ENCODE assay signal across 20 cellular contexts in genomic region chr10:26460736-26461135, GRCh38. TPM values are rescaled to one million over a fixed set of nuclear protein-coding genes. Genes with fewer than 3 reads are reported as not detected.
DNase-seq lines count a peak whose midpoint lies in the region; ATAC-seq and FAIRE-seq lines count a peak whose summit lies in the region.
"Had no signal": no experiment of that assay in that cellular context is flagged by ENCODE, and none has a peak within 500 bp of the region (broad histone marks: within the 10 kb centered on the region; RNA-seq: fewer than 3 reads in every experiment).

No MANE protein-coding gene starts in this region.

- ATAC-seq in activated naive CD8-positive, alpha-beta T cell treated with anti-CD3 and anti-CD28 coated beads, Interleukin-2, amount 50 U/mL, for 24 hours, result peak; percentile 51
- ATAC-seq in stimulated activated naive CD8-positive, alpha-beta T cell treated with anti-CD3 and anti-CD28 coated beads, Interleukin-15, Interleukin-2, amounts not matched to agents 100 U/mL and 50 U/mL, for 24 hours, result peak; percentile 26
- ATAC-seq in HG03378 (IDR thresholded peaks at IDR 0.05; ENCODE audit: unreplicated experiment), result no peak
- ATAC-seq: HepG2 had no signal

- peak; percentile 83 for FAIRE-seq in GM19239 (lab: Jason Lieb, UNC)
- FAIRE-seq: HepG2 had no signal

- intact Hi-C loops in activated CD4-positive, alpha-beta T cell treated with anti-CD3 and anti-CD28 coated beads, Interleukin-2, amount 10 ng/mL, durations not matched to agents 24 days and 14 days (cut with micrococcal nuclease), result no loop called here

- H3K27ac Mint-ChIP-seq in activated CD4-positive, alpha-beta T cell treated with anti-CD3 and anti-CD28 coated beads, Interleukin-2, amount 10 ng/mL, durations not matched to agents 24 days and 14 days, result no peak overlapping the region
- no peak overlapping the region for H3K27ac Mint-ChIP-seq in activated naive CD8-positive, alpha-beta T cell treated with anti-CD3 and anti-CD28 coated beads, Interleukin-2, amount 50 U/mL, for 24 hours
- H3K27ac Mint-ChIP-seq in T-helper 2 cell treated with Interferon-gamma antibody and Interleukin-4, amounts not matched to agents 5 μg/mL and 100 μg/mL, for 36 hours, result no peak overlapping the region

- H3K27me3 Mint-ChIP-seq in activated CD4-positive, alpha-beta T cell treated with anti-CD3 and anti-CD28 coated beads, Interleukin-2, amount 10 ng/mL, durations not matched to agents 24 days and 14 days, result no peaks in the 10 kb centered on the region
- no peaks in the 10 kb centered on the region for H3K27me3 Mint-ChIP-seq in activated naive CD8-positive, alpha-beta T cell treated with anti-CD3 and anti-CD28 coated beads, Interleukin-2, amount 50 U/mL, for 24 hours
- no peaks in the 10 kb centered on the region for H3K27me3 Mint-ChIP-seq in T-helper 2 cell treated with Interferon-gamma antibody and Interleukin-4, amounts not matched to agents 5 μg/mL and 100 μg/mL, for 36 hours (ENCODE audit: low read depth)

- H3K4me3 Mint-ChIP-seq in activated CD4-positive, alpha-beta T cell treated with anti-CD3 and anti-CD28 coated beads, Interleukin-2, amount 10 ng/mL, durations not matched to agents 24 days and 14 days, result no peak overlapping the region
- no peak overlapping the region for H3K4me3 Mint-ChIP-seq in activated naive CD8-positive, alpha-beta T cell treated with anti-CD3 and anti-CD28 coated beads, Interleukin-2, amount 50 U/mL, for 24 hours
- H3K4me3 Mint-ChIP-seq in T-helper 2 cell treated with Interferon-gamma antibody and Interleukin-4, amounts not matched to agents 5 μg/mL and 100 μg/mL, for 36 hours, result no peak overlapping the region

- DNase-seq in activated CD4-positive, alpha-beta T cell treated with anti-CD3 and anti-CD28 coated beads, Interleukin-2, amount 10 ng/mL, durations not matched to agents 24 days and 14 days, result peak; percentile 40
- no peak for DNase-seq in activated CD4-positive, alpha-beta T cell treated with anti-CD3 and anti-CD28 coated beads, Interleukin-2, amount 50 U/mL, for 48 hours
- DNase-seq in GM19239 (ENCODE audit: insufficient read length, low spot score), result no peak
- DNase-seq in activated naive CD8-positive, alpha-beta T cell treated with anti-CD3 and anti-CD28 coated beads, Interleukin-2, amount 50 U/mL, for 24 hours, result no peak
- no peak for DNase-seq in stimulated activated naive CD8-positive, alpha-beta T cell treated with anti-CD3 and anti-CD28 coated beads, Interleukin-15, Interleukin-2, amounts not matched to agents 100 U/mL and 50 U/mL, for 24 hours
- DNase-seq in T-helper 2 cell treated with Interferon-gamma antibody and Interleukin-4, amounts not matched to agents 5 μg/mL and 100 μg/mL, for 36 hours (ENCODE audit: low spot score), result no peak
- DNase-seq in NCI-H1092 treated with DMSO at 0.1 percent for 48 hours (lab: John Stamatoyannopoulos, UW), result no peak
- DNase-seq: 8988T, DMS 273 treated with DMSO at 0.1 percent for 48 hours, GF-D8, KG1, NCI-H1092, NCI-H2081 treated with DMSO at 0.1 percent for 48 hours, NCI-H510A, PC-9 had no signal

- H3K9me3 Mint-ChIP-seq in activated CD4-positive, alpha-beta T cell treated with anti-CD3 and anti-CD28 coated beads, Interleukin-2, amount 10 ng/mL, durations not matched to agents 24 days and 14 days, result peaks cover 11% of the 10 kb centered on the region
- H3K9me3 Mint-ChIP-seq in activated naive CD8-positive, alpha-beta T cell treated with anti-CD3 and anti-CD28 coated beads, Interleukin-2, amount 50 U/mL, for 24 hours, result no peaks in the 10 kb centered on the region
- no peaks in the 10 kb centered on the region for H3K9me3 Mint-ChIP-seq in T-helper 2 cell treated with Interferon-gamma antibody and Interleukin-4, amounts not matched to agents 5 μg/mL and 100 μg/mL, for 36 hours

- peaks cover 47% of the 10 kb centered on the region for H3K36me3 Mint-ChIP-seq in activated CD4-positive, alpha-beta T cell treated with anti-CD3 and anti-CD28 coated beads, Interleukin-2, amount 10 ng/mL, durations not matched to agents 24 days and 14 days (ENCODE audit: low read depth)
- H3K36me3 Mint-ChIP-seq in activated naive CD8-positive, alpha-beta T cell treated with anti-CD3 and anti-CD28 coated beads, Interleukin-2, amount 50 U/mL, for 24 hours (ENCODE audit: low read depth), result peaks cover 43% of the 10 kb centered on the region
- H3K36me3 Mint-ChIP-seq in T-helper 2 cell treated with Interferon-gamma antibody and Interleukin-4, amounts not matched to agents 5 μg/mL and 100 μg/mL, for 36 hours (ENCODE audit: low read depth), result peaks cover 56% of the 10 kb centered on the region

- H3K4me1 Mint-ChIP-seq in activated CD4-positive, alpha-beta T cell treated with anti-CD3 and anti-CD28 coated beads, Interleukin-2, amount 10 ng/mL, durations not matched to agents 24 days and 14 days, result peaks cover 35% of the 10 kb centered on the region
- peaks cover 78% of the 10 kb centered on the region for H3K4me1 Mint-ChIP-seq in activated naive CD8-positive, alpha-beta T cell treated with anti-CD3 and anti-CD28 coated beads, Interleukin-2, amount 50 U/mL, for 24 hours
- peaks cover 38% of the 10 kb centered on the region for H3K4me1 Mint-ChIP-seq in T-helper 2 cell treated with Interferon-gamma antibody and Interleukin-4, amounts not matched to agents 5 μg/mL and 100 μg/mL, for 36 hours (ENCODE audit: low read depth)

RNA-seq across cellular contexts. Expression of gene APBB1IP, which starts 22.6 kb away (rescaled TPM):
- total RNA-seq in activated CD4-positive, alpha-beta T cell treated with anti-CD3 and anti-CD28 coated beads, Interleukin-2, amount 10 ng/mL, durations not matched to agents 24 days and 14 days, result 40.0 and 41.3 TPM in 2 replicates
- total RNA-seq: Daoy, H4, HepG2, PC-9, SJSA1 had no signal
